In genomic region chr17:64291268-64291851, GRCh38 we compare ENCODE assay signal across 9 cellular contexts. TPM values are rescaled to one million over a fixed set of nuclear protein-coding genes. Genes with fewer than 3 reads are reported as not detected.
DNase-seq lines count a peak whose midpoint lies in the region; TF ChIP-seq lines count a peak whose summit lies in the region.
"Had no signal": no experiment of that assay in that cellular context is flagged by ENCODE, and none has a peak within 500 bp of the region (broad histone marks: within the 10 kb centered on the region; RNA-seq: fewer than 3 reads in every experiment).

No MANE protein-coding gene starts in this region.

- H3K27me3 Mint-ChIP-seq in mesothelial cell of epicardium (ENCODE audit: low read depth) = peaks cover 2% of the 10 kb centered on the region
- H3K27me3 Mint-ChIP-seq: dendritic cell treated with granulocyte-macrophage colony-stimulating factor and Interleukin-4, amounts not matched to agents 40 ng/mL and 50 ng/mL, for 4 days had no signal

- TF ChIP-seq CTCF in VCaP (conservative IDR thresholded peaks at IDR 0.05) = peak; percentile 60
- peak; percentile 55 for TF ChIP-seq CTCF in mesothelial cell of epicardium (IDR thresholded peaks at IDR 0.05; ENCODE audit: unreplicated experiment)
- peak in 2 of 6 experiments; percentile 13 to 32 for TF ChIP-seq CTCF in Peyer's patch (IDR thresholded peaks at IDR 0.05)

- no peak overlapping the region for H3K27ac ChIP-seq in VCaP
- H3K27ac ChIP-seq in Peyer's patch = no peak overlapping the region

- no peaks in the 10 kb centered on the region for H3K4me1 ChIP-seq in Peyer's patch

- H3K27me3 ChIP-seq in Peyer's patch = no peaks in the 10 kb centered on the region

- no peak for TF ChIP-seq POLR2A in Peyer's patch (IDR thresholded peaks at IDR 0.05)

- H3K4me3 ChIP-seq in Peyer's patch = no peak overlapping the region

- H3K9me3 Mint-ChIP-seq in mesothelial cell of epicardium = peaks cover 14% of the 10 kb centered on the region

- H3K27ac Mint-ChIP-seq in mesothelial cell of epicardium = no peak overlapping the region
- H3K27ac Mint-ChIP-seq: dendritic cell treated with granulocyte-macrophage colony-stimulating factor and Interleukin-4, amounts not matched to agents 40 ng/mL and 50 ng/mL, for 4 days had no signal

- H3K36me3 ChIP-seq in Peyer's patch = no peaks in the 10 kb centered on the region

- peaks cover 9% of the 10 kb centered on the region for H3K4me1 Mint-ChIP-seq in mesothelial cell of epicardium

- no peak overlapping the region for H3K4me3 Mint-ChIP-seq in mesothelial cell of epicardium
- H3K4me3 Mint-ChIP-seq: dendritic cell treated with granulocyte-macrophage colony-stimulating factor and Interleukin-4, amounts not matched to agents 40 ng/mL and 50 ng/mL, for 4 days had no signal

- DNase-seq in NCI-H82 (lab: John Stamatoyannopoulos, UW) (peak; percentile 49), NCI-H82 treated with DMSO at 0.1 percent for 48 hours (lab: John Stamatoyannopoulos, UW; ENCODE audit: unreplicated experiment) (no peak), HT-29 (ENCODE audit: low spot score) (peak; percentile 32), mesothelial cell of epicardium (ENCODE audit: low spot score in 2 of 2, unreplicated experiment in 2 of 2) (no peak), Peyer's patch (no peak), SIG-M5 (lab: John Stamatoyannopoulos, UW) (no peak)
- DNase-seq in activated CD4-positive, CD25-positive, alpha-beta regulatory T cell (lab: John Stamatoyannopoulos, UW) = no peak

- H3K36me3 Mint-ChIP-seq in mesothelial cell of epicardium = peaks cover 3% of the 10 kb centered on the region

- H3K9me3 ChIP-seq in Peyer's patch = peaks cover 0 to 5% (median 2%) of the 10 kb centered on the region in 4 donors

RNA-seq across cellular contexts. Expression of gene TEX2, which starts 28.3 kb away (rescaled TPM):
- total RNA-seq in HT-29 (2014; rRNA removed; shearing (Covaris generic)) = 9.7 and 9.8 TPM in 2 replicates
- 27.1 to 29.7 TPM (median 27.3 TPM) in 3 replicates for total RNA-seq in mesothelial cell of epicardium
- 10 to 100 TPM; 26.8 to 51.7 (median 44.9) TPM for total RNA-seq in Peyer's patch

Comparison
In these comparisons a context has a peak if more than half of its experiments do, and no peak if none do; other contexts are left out.
1. DNase-seq: peak in NCI-H82 (single experiment) and HT-29 (single experiment); none in NCI-H82 treated with DMSO at 0.1 percent for 48 hours (single experiment), mesothelial cell of epicardium (0 of 2), activated CD4-positive, CD25-positive, alpha-beta regulatory T cell (0 of 4), Peyer's patch (0 of 3) and SIG-M5 (single experiment).